In genomic region chr6:14742680-14743079, GRCh38 we compare ENCODE assay signal across 16 cellular contexts.
A peak's percentile ranks its signal among the peaks of the same experiment; 100 is the strongest.
DNase-seq lines count a peak whose midpoint lies in the region; ATAC-seq and TF ChIP-seq lines count a peak whose summit lies in the region.
"Had no signal": no experiment of that assay in that cellular context is flagged by ENCODE, and none has a peak within 500 bp of the region (broad histone marks: within the 10 kb centered on the region; RNA-seq: fewer than 3 reads in every experiment).

No MANE protein-coding gene starts in this region.

- peaks cover 31% of the 10 kb centered on the region for H3K36me3 Mint-ChIP-seq in natural killer cell treated with Interleukin-12 subunit alpha and Interleukin-12 subunit beta and Interleukin-15 and Interleukin-18, amount 100 ng/mL, for 72 hours
- no peaks in the 10 kb centered on the region for H3K36me3 Mint-ChIP-seq in natural killer cell
- peaks cover 8% of the 10 kb centered on the region for H3K36me3 Mint-ChIP-seq in activated naive CD8-positive, alpha-beta T cell
- peaks cover 0 to 13% (median 3%) of the 10 kb centered on the region in 3 donors for H3K36me3 Mint-ChIP-seq in CD8-positive, alpha-beta memory T cell

- no peak for ATAC-seq in natural killer cell treated with Interleukin-12 subunit alpha and Interleukin-12 subunit beta and Interleukin-15 and Interleukin-18, amount 100 ng/mL, for 72 hours
- no peak for ATAC-seq in natural killer cell
- ATAC-seq in HG02763 (IDR thresholded peaks at IDR 0.05; ENCODE audit: unreplicated experiment), result no peak
- ATAC-seq in HG03159 (IDR thresholded peaks at IDR 0.05; ENCODE audit: unreplicated experiment), result no peak
- ATAC-seq: left lobe of liver, T-helper 17 cell, WTC11 had no signal

- H3K27me3 ChIP-seq in mesenchymal stem cell (ENCODE audit: control insufficient read depth in 1 of 2, insufficient read depth in 1 of 2, low read length in 2 of 2), result no peaks in the 10 kb centered on the region
- H3K27me3 ChIP-seq in CD8-positive, alpha-beta memory T cell (ENCODE audit: insufficient read depth, low read length, poor library complexity, severe bottlenecking), result no peaks in the 10 kb centered on the region

- CTCF ChIA-PET in CD8-positive, alpha-beta memory T cell (lab: Charles Lee), result no interaction called here

- H2BK12ac ChIP-seq in mesenchymal stem cell (ENCODE audit: low read length in 2 of 2), result peak overlapping the region; percentile 88 to 97

- H3K4me2 ChIP-seq in mesenchymal stem cell (ENCODE audit: low read length, poor library complexity, severe bottlenecking), result no peak overlapping the region
- H3K4me2 ChIP-seq: KMS-11 had no signal

- H3K27ac ChIP-seq in mesenchymal stem cell (ENCODE audit: low read length, poor library complexity, severe bottlenecking), result peak overlapping the region; percentile 81
- no peak overlapping the region for H3K27ac ChIP-seq in CD8-positive, alpha-beta memory T cell (ENCODE audit: low read depth, low read length)
- H3K27ac ChIP-seq: KMS-11 had no signal

- peaks cover 21% of the 10 kb centered on the region in 2 donors for H3K27me3 Mint-ChIP-seq in natural killer cell treated with Interleukin-12 subunit alpha and Interleukin-12 subunit beta and Interleukin-15 and Interleukin-18, amount 100 ng/mL, for 72 hours
- peaks cover 15 to 20% of the 10 kb centered on the region in 2 donors for H3K27me3 Mint-ChIP-seq in natural killer cell (ENCODE audit: low read depth in 2 of 2)
- no peaks in the 10 kb centered on the region for H3K27me3 Mint-ChIP-seq in activated naive CD8-positive, alpha-beta T cell
- peaks cover 8 to 19% of the 10 kb centered on the region in 2 donors for H3K27me3 Mint-ChIP-seq in CD8-positive, alpha-beta memory T cell

- peaks cover 6% of the 10 kb centered on the region for H3K4me1 ChIP-seq in mesenchymal stem cell (ENCODE audit: control insufficient read depth, insufficient read depth, low read depth, low read length)
- H3K4me1 ChIP-seq in CD8-positive, alpha-beta memory T cell (ENCODE audit: insufficient read depth, low read length), result peaks cover 7% of the 10 kb centered on the region

- peak overlapping the region; percentile 83 for H3K4me3 Mint-ChIP-seq in natural killer cell treated with Interleukin-12 subunit alpha and Interleukin-12 subunit beta and Interleukin-15 and Interleukin-18, amount 100 ng/mL, for 72 hours
- H3K4me3 Mint-ChIP-seq in natural killer cell, result no peak overlapping the region
- H3K4me3 Mint-ChIP-seq in activated naive CD8-positive, alpha-beta T cell, result no peak overlapping the region
- no peak overlapping the region for H3K4me3 Mint-ChIP-seq in CD8-positive, alpha-beta memory T cell
- H3K4me3 Mint-ChIP-seq: T-helper 17 cell, WTC11 had no signal

- no peak overlapping the region for H3K23ac ChIP-seq in mesenchymal stem cell (ENCODE audit: low read length in 2 of 2)

- intact Hi-C loops in natural killer cell (cut with micrococcal nuclease), result no loop called here

- peak overlapping the region in 1 of 2 experiments; percentile 6 for H3K4ac ChIP-seq in mesenchymal stem cell (ENCODE audit: low read depth in 1 of 2, low read length in 2 of 2)

- no peak for DNase-seq in natural killer cell treated with Interleukin-12 subunit alpha and Interleukin-12 subunit beta and Interleukin-15 and Interleukin-18, amount 100 ng/mL, for 72 hours (ENCODE audit: low spot score)
- no peak for DNase-seq in natural killer cell
- no peak for DNase-seq in mesenchymal stem cell
- DNase-seq in CD8-positive, alpha-beta memory T cell, result no peak
- DNase-seq in 8988T, result no peak
- DNase-seq: AML-193, NCI-H1092, NCI-H748 treated with DMSO at 0.1 percent for 48 hours, T-helper 17 cell had no signal

- peak overlapping the region; percentile 92 to 94 for H3K27ac Mint-ChIP-seq in natural killer cell treated with Interleukin-12 subunit alpha and Interleukin-12 subunit beta and Interleukin-15 and Interleukin-18, amount 100 ng/mL, for 72 hours
- peak overlapping the region in 1 of 2 donors; percentile 64 for H3K27ac Mint-ChIP-seq in natural killer cell
- H3K27ac Mint-ChIP-seq in activated naive CD8-positive, alpha-beta T cell, result peak overlapping the region; percentile 90
- H3K27ac Mint-ChIP-seq in CD8-positive, alpha-beta memory T cell, result peak overlapping the region in 1 of 8 donors; percentile 33
- H3K27ac Mint-ChIP-seq: WTC11 had no signal

- peak overlapping the region; percentile 31 for H4K8ac ChIP-seq in mesenchymal stem cell (ENCODE audit: low read length)

- POLR2A ChIA-PET in CD8-positive, alpha-beta memory T cell (lab: Charles Lee), result interaction anchor here (0.6 kb wide), 1 partner anchor 856 kb away, joined by 3 read pairs; no protein-coding TSS in a partner anchor

- H2AFZ ChIP-seq in mesenchymal stem cell (ENCODE audit: low read depth, low read length), result no peak overlapping the region

- H3K14ac ChIP-seq in mesenchymal stem cell (ENCODE audit: low read length in 2 of 2), result no peak overlapping the region

- peak overlapping the region; percentile 74 for H2BK120ac ChIP-seq in mesenchymal stem cell (ENCODE audit: low read depth, low read length)

- H3K36me3 ChIP-seq in mesenchymal stem cell (ENCODE audit: control insufficient read depth in 1 of 2, insufficient read depth in 2 of 2, low read depth in 1 of 2, low read length in 2 of 2), result no peaks in the 10 kb centered on the region
- H3K36me3 ChIP-seq in CD8-positive, alpha-beta memory T cell (ENCODE audit: insufficient read depth, low read length), result no peaks in the 10 kb centered on the region

- no peaks in the 10 kb centered on the region for H3K79me1 ChIP-seq in mesenchymal stem cell (replicated peaks; ENCODE audit: low read length, poor library complexity, severe bottlenecking)

- peak overlapping the region; percentile 71 for H2AK5ac ChIP-seq in mesenchymal stem cell (ENCODE audit: low read length, severe bottlenecking)

- no peaks in the 10 kb centered on the region for H3K9me3 ChIP-seq in mesenchymal stem cell (ENCODE audit: control insufficient read depth, low read length)
- no peaks in the 10 kb centered on the region for H3K9me3 ChIP-seq in CD8-positive, alpha-beta memory T cell (ENCODE audit: low read length)

- peak overlapping the region; percentile 58 for H4K91ac ChIP-seq in mesenchymal stem cell (ENCODE audit: low read length)

- peak overlapping the region; percentile 85 to 89 for H3K18ac ChIP-seq in mesenchymal stem cell (ENCODE audit: low read depth in 1 of 2, low read length in 2 of 2)

- H3K9ac ChIP-seq in mesenchymal stem cell (ENCODE audit: low read length), result peak overlapping the region; percentile 90
- H3K9ac ChIP-seq: KMS-11 had no signal

- WGBS in mesenchymal stem cell, result 98% methylated on average over 5 of the region's 5 CpGs

- H2BK15ac ChIP-seq in mesenchymal stem cell (ENCODE audit: low read depth, poor library complexity, severe bottlenecking), result no peak overlapping the region

- H3K4me3 ChIP-seq in mesenchymal stem cell (ENCODE audit: insufficient read depth in 1 of 2, low read depth in 1 of 2, low read length in 2 of 2), result peak overlapping the region in 1 of 2 experiments; percentile 15
- H3K4me3 ChIP-seq in CD8-positive, alpha-beta memory T cell (ENCODE audit: low read length), result no peak overlapping the region
- H3K4me3 ChIP-seq: GM12878 had no signal

- H3K4me1 Mint-ChIP-seq in natural killer cell treated with Interleukin-12 subunit alpha and Interleukin-12 subunit beta and Interleukin-15 and Interleukin-18, amount 100 ng/mL, for 72 hours (ENCODE audit: low read depth in 2 of 2), result peaks cover 62 to 65% of the 10 kb centered on the region in 2 donors
- H3K4me1 Mint-ChIP-seq in natural killer cell, result peaks cover 30 to 43% of the 10 kb centered on the region in 2 donors
- peaks cover 55% of the 10 kb centered on the region for H3K4me1 Mint-ChIP-seq in activated naive CD8-positive, alpha-beta T cell (ENCODE audit: low read depth)
- H3K4me1 Mint-ChIP-seq in CD8-positive, alpha-beta memory T cell, result peaks cover 6 to 19% (median 14%) of the 10 kb centered on the region in 3 donors

- H2BK5ac ChIP-seq in mesenchymal stem cell (ENCODE audit: low read depth, low read length, poor library complexity, severe bottlenecking), result no peak overlapping the region

- no peak for TF ChIP-seq CTCF in natural killer cell (IDR thresholded peaks at IDR 0.05)

- peaks cover 8% of the 10 kb centered on the region for H3K9me3 Mint-ChIP-seq in natural killer cell treated with Interleukin-12 subunit alpha and Interleukin-12 subunit beta and Interleukin-15 and Interleukin-18, amount 100 ng/mL, for 72 hours
- H3K9me3 Mint-ChIP-seq in natural killer cell, result peaks cover 0 to 3% of the 10 kb centered on the region in 2 donors
- peaks cover 10% of the 10 kb centered on the region for H3K9me3 Mint-ChIP-seq in activated naive CD8-positive, alpha-beta T cell (ENCODE audit: low read depth)
- H3K9me3 Mint-ChIP-seq in CD8-positive, alpha-beta memory T cell, result no peaks in the 10 kb centered on the region
